1 cellular context compared by ENCODE assay signal in the genomic region with DNA sequence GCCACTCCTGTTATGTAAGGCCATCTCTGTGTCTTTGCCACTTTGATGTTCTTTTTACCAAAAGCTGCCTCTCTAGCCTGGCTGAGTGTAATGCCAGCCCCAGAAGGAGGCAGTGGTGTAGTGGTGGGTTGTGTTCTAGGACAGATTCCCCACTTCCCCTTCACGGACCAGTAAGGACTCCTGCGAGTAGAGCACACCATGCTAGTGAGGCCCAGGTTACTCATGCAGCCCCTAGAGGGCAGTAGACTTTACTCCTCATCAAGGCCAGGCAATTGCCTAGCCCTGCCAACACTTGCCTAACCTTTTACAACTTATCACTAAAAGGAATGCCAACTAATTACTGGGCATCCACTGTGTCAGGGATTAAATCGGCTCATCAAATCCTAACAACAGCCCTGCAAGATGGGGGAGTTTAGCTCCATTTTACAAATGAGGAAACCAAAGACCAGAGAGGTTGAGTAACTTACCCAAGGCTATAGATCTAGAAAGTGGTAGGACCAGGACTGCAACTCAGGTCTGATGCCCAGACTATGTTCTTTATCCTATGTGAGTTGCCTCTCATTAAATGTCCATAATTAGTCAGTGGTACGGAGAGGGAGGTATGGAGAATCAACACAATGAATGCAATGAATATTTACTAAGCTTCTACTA.
A peak's percentile ranks its signal among the peaks of the same experiment; 100 is the strongest.
TF ChIP-seq lines count a peak whose summit lies in the region.

No MANE protein-coding gene starts in this region.

TF ChIP-seq in K562, 482 proteins besides CTCF, POLR2A, EP300 and RAD21 (continued from another document):
- TF ChIP-seq, protein P1, sequence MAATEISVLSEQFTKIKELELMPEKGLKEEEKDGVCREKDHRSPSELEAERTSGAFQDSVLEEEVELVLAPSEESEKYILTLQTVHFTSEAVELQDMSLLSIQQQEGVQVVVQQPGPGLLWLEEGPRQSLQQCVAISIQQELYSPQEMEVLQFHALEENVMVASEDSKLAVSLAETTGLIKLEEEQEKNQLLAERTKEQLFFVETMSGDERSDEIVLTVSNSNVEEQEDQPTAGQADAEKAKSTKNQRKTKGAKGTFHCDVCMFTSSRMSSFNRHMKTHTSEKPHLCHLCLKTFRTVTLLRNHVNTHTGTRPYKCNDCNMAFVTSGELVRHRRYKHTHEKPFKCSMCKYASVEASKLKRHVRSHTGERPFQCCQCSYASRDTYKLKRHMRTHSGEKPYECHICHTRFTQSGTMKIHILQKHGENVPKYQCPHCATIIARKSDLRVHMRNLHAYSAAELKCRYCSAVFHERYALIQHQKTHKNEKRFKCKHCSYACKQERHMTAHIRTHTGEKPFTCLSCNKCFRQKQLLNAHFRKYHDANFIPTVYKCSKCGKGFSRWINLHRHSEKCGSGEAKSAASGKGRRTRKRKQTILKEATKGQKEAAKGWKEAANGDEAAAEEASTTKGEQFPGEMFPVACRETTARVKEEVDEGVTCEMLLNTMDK (IDR thresholded peaks at IDR 0.05; ENCODE audit: borderline replicate concordance, insufficient read depth, low read depth, low read length, poor library complexity, severe bottlenecking): peak; percentile 56
- TF ChIP-seq, protein P2, sequence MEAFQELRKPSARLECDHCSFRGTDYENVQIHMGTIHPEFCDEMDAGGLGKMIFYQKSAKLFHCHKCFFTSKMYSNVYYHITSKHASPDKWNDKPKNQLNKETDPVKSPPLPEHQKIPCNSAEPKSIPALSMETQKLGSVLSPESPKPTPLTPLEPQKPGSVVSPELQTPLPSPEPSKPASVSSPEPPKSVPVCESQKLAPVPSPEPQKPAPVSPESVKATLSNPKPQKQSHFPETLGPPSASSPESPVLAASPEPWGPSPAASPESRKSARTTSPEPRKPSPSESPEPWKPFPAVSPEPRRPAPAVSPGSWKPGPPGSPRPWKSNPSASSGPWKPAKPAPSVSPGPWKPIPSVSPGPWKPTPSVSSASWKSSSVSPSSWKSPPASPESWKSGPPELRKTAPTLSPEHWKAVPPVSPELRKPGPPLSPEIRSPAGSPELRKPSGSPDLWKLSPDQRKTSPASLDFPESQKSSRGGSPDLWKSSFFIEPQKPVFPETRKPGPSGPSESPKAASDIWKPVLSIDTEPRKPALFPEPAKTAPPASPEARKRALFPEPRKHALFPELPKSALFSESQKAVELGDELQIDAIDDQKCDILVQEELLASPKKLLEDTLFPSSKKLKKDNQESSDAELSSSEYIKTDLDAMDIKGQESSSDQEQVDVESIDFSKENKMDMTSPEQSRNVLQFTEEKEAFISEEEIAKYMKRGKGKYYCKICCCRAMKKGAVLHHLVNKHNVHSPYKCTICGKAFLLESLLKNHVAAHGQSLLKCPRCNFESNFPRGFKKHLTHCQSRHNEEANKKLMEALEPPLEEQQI (IDR thresholded peaks at IDR 0.05): 0 out of 2 replicates have a peak, but pooled peaks have one; percentile 31
- TF ChIP-seq JUND (IDR thresholded peaks at IDR 0.05; ENCODE audit: borderline replicate concordance, low read depth, low read length) (0 out of 2 replicates have a peak, but pooled peaks have one; percentile 20), JUND (tag; IDR thresholded peaks at IDR 0.05; ENCODE audit: borderline replicate concordance, low read depth, low read length) (no peak; the same call in 2 of the 3 replicates), CBX3 (IDR thresholded peaks at IDR 0.05; ENCODE audit: borderline replicate concordance in 1 of 2, low read length in 2 of 2) (peak in 1 of 2 experiments; percentile 62; a peak in 1 of 3 replicates), TAF7 (tag; IDR thresholded peaks at IDR 0.05) (0 out of 2 replicates have a peak, but pooled peaks have one; percentile 13), SIN3A (IDR thresholded peaks at IDR 0.05; ENCODE audit: borderline replicate concordance in 2 of 2, control insufficient read depth in 1 of 2, low read depth in 2 of 2, low read length in 2 of 2) (no peak)
TF ChIP-seq in K562: peak in this region for 20.
